In the genomic region with DNA sequence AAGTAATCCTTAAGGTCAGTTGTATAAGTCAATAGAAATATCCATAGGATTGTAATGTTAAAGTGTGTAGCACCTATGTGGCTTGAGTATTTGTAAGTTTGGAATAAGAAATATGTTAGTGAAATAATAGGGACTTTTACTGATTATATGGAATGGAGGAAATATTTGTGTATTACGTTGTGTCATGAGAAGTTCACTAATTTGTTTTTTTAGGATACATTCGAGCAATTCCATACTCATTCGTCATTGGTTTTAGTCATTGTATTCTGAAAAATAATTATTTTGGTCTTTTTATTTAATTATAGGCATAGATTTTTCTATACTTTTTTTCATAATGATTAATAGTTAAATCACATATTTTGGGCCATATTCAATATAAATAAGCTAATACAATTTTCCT, we compare ENCODE assay signal across 1 cellular context.
TF ChIP-seq lines count a peak whose summit lies in the region.

No MANE protein-coding gene starts in this region.

TF ChIP-seq in GM12878, 131 proteins besides CTCF, POLR2A, EP300 and RAD21 (continued from another document):
- TF ChIP-seq, protein P1, sequence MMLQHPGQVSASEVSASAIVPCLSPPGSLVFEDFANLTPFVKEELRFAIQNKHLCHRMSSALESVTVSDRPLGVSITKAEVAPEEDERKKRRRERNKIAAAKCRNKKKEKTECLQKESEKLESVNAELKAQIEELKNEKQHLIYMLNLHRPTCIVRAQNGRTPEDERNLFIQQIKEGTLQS (IDR thresholded peaks at IDR 0.05; ENCODE audit: borderline replicate concordance, extremely low read depth, low read depth, low read length): no peak
- TF ChIP-seq SUZ12 (IDR thresholded peaks at IDR 0.05; ENCODE audit: unreplicated experiment): no peak
- TF ChIP-seq PAX8 (IDR thresholded peaks at IDR 0.05): no peak
- no peak for TF ChIP-seq HDAC6 (IDR thresholded peaks at IDR 0.05; ENCODE audit: unreplicated experiment)
- no peak for TF ChIP-seq RB1 (IDR thresholded peaks at IDR 0.05; ENCODE audit: borderline replicate concordance)
- TF ChIP-seq YBX1 (IDR thresholded peaks at IDR 0.05): no peak
- no peak for TF ChIP-seq NFXL1 (IDR thresholded peaks at IDR 0.05; ENCODE audit: borderline replicate concordance)
- no peak for TF ChIP-seq NR2F1 (conservative IDR thresholded peaks at IDR 0.05)
